ENCODE assay signal across 8 cellular contexts in the genomic region with DNA sequence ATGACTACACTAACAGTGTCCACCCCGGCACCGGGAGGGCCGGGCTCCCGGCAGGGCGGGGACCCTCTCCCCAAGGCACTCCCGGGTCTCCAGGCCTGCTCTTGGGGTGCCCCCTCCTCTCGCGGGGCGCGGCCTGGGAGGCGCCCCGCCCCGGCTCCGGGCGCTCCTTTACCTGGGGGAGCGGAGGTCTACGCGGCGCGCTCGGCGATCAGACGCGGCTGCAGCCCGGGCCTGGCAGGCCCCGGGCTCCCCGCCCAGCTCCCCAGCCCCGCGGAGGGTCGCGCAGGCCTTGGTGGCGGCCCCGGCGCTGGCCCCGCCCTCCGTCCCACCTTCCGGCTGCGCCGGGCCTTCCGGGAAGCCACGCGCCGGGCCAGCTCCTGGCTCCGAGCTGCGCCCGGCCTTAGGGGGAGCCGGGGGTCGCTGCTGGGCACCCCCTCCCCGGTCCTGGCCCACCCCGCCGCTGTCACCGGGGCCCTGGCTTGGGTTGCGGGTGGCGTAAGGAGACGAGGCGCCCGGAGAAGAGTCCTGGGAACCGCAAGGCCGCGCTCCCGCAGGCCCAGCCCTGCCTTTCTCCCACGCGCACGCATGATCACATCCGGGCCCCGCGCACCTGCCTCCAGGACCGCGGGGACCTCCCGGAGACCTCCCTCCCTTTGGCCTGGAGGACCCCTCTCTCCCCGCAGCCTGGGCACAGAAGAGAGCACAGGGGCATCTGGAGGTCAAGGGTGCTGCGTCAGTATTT. TPM values are rescaled to one million over a fixed set of nuclear protein-coding genes. Genes with fewer than 3 reads are reported as not detected.
DNase-seq lines count a peak whose midpoint lies in the region; ATAC-seq lines count a peak whose summit lies in the region.

A gene (minus strand): TSS at position 309 of the 742 bp plus-strand sequence. CDS start 6,848 bp downstream, outside the sequence.

- peak; percentile 76 for ATAC-seq in HG02885 (IDR thresholded peaks at IDR 0.05; ENCODE audit: poor library complexity, unreplicated experiment)

- DNase-seq in SKM-1 treated with dmso at 0.1 percent for 144 hours (lab: John Stamatoyannopoulos, UW; ENCODE audit: unreplicated experiment) (peak; percentile 21), SKM-1 (lab: John Stamatoyannopoulos, UW; ENCODE audit: unreplicated experiment) (no peak), NCI-H2171 treated with DMSO at 0.1 percent for 48 hours (lab: John Stamatoyannopoulos, UW) (peak; percentile 57), lung microvascular endothelial cell (ENCODE audit: low read depth in 2 of 2) (peak; percentile 34 to 59)
- DNase-seq in activated CD4-positive, alpha-beta T cell treated with anti-CD3 and anti-CD28 coated beads, Interleukin-2, amount 50 U/mL, for 24 hours (ENCODE audit: low read depth in 1 of 2, low spot score in 1 of 2), result peak; percentile 54 to 55
- peak; percentile 23 for DNase-seq in effector CD4-positive, alpha-beta T cell
- peak; percentile 31 to 64 (median 38) for DNase-seq in stimulated activated CD4-positive, alpha-beta T cell treated with anti-CD3 and anti-CD28 coated beads, TNF-alpha, amount 100 ng/mL, for 48 hours (ENCODE audit: low read depth in 3 of 3)

RNA-seq across cellular contexts. Expression of the gene that starts here (rescaled TPM):
- 11.1 and 18.8 TPM in 2 replicates for total RNA-seq in lung microvascular endothelial cell
